Comparison of ENCODE assay signal across 12 cellular contexts in the genomic region with DNA sequence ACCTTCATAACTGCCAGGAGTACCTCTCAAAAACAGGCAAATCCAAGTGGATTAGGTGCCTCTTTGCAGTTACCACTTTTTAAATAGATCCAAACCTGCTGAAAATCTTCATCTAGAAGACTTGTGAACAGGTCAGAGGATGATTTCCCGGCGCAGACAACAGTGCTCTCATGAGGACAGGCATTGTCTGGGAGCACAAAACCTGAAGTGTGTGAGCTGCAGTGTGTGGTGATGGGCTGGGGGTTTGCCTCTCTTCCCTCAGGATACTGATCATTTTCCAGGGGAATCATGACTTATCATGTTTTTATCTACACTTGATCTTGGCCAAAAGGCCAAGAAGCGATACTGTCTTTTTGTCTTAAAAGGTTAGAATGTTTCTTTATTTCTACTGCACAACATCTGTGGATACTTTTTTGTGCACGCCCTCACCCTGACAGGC. TPM values are rescaled to one million over a fixed set of nuclear protein-coding genes. Genes with fewer than 3 reads are reported as not detected.
DNase-seq lines count a peak whose midpoint lies in the region; ATAC-seq and TF ChIP-seq lines count a peak whose summit lies in the region.
"Not testable (repeated sequence)": the region's sequence is repeated elsewhere in the genome, so short reads cannot be mapped to it uniquely, and the experiment has no call there.
"Had no signal": no experiment of that assay in that cellular context is flagged by ENCODE, and none has a peak within 500 bp of the region (broad histone marks: within the 10 kb centered on the region; RNA-seq: fewer than 3 reads in every experiment).

No MANE protein-coding gene starts in this region.

- not testable (repeated sequence) for H3K4me3 ChIP-seq in HCT116 (replicated peaks in 1 of 2; ENCODE audit: low read depth in 1 of 2, low read length in 2 of 2); Karpas-422 (ENCODE audit: low read length); esophagus muscularis mucosa; neutrophil (ENCODE audit: low read depth in 1 of 2, low read length in 1 of 2); transverse colon

- not testable (repeated sequence) for H3K4me3 Mint-ChIP-seq in WTC11

- in situ Hi-C loops in transverse colon (cut with MboI; ENCODE audit: low pct_ligation_motif_present in 1 of 4, low pct_unique_long_range_greater_than_20kb in 1 of 4, low sequenced_read_pairs in 3 of 4): not testable (repeated sequence)

- peaks cover 39 to 42% of the 10 kb centered on the region in 2 experiments for H3K36me3 ChIP-seq in HCT116 (ENCODE audit: control insufficient read depth in 1 of 2, insufficient read depth in 2 of 2, low read length in 2 of 2)
- H3K36me3 ChIP-seq in Karpas-422 (ENCODE audit: insufficient read depth, low read length): peaks cover 31% of the 10 kb centered on the region; the same call in 1 of the 2 replicates
- H3K36me3 ChIP-seq in esophagus muscularis mucosa: peaks cover 25 to 73% (median 56%) of the 10 kb centered on the region in 4 donors
- peaks cover 26% of the 10 kb centered on the region for H3K36me3 ChIP-seq in neutrophil
- peaks cover 0 to 29% (median 12%) of the 10 kb centered on the region in 4 donors for H3K36me3 ChIP-seq in transverse colon

- intact Hi-C loops in HCT116 (cut with micrococcal nuclease): loop anchor here (5.0 kb wide), 1 partner anchor 212 kb away; no protein-coding TSS in a partner anchor
- intact Hi-C loops in esophagus muscularis mucosa (cut with DNase I); transverse colon (cut with DNase I; ENCODE audit: low total_unique reads): not testable (repeated sequence)

- H3K9me2 ChIP-seq in HCT116 (ENCODE audit: insufficient read depth); Karpas-422 (replicated peaks; ENCODE audit: insufficient read depth, low read length): not testable (repeated sequence)

- RAD21 ChIA-PET in HCT116 (lab: Charles Lee; ENCODE audit: low non-redundant PET in 1 of 2, low total read pairs in 2 of 2, uncharacterized antibody in 2 of 2, unreplicated experiment in 2 of 2): not testable (repeated sequence)

- TF ChIP-seq POLR2A in HCT116 (IDR thresholded peaks at IDR 0.05; ENCODE audit: borderline replicate concordance, extremely low read depth, insufficient read depth, insufficient read length); esophagus muscularis mucosa (IDR thresholded peaks at IDR 0.05; ENCODE audit: low read depth); transverse colon (IDR thresholded peaks at IDR 0.05): not testable (repeated sequence)

- H4K20me1 ChIP-seq in HCT116 (ENCODE audit: insufficient read depth); Karpas-422 (ENCODE audit: insufficient read depth, low read depth, low read length): not testable (repeated sequence)

- not testable (repeated sequence) for H3K9me3 Mint-ChIP-seq in WTC11; activated naive CD4-positive, alpha-beta T cell treated with anti-CD3 and anti-CD28 coated beads, Interleukin-2, amount 50 U/mL, for 72 hours

- not testable (repeated sequence) for H3K9ac ChIP-seq in HCT116 (ENCODE audit: low read length)
- peak overlapping the region; percentile 60; the same call in 1 of the 2 replicates for H3K9ac ChIP-seq in Karpas-422 (ENCODE audit: low read length)

- not testable (repeated sequence) for H2AFZ ChIP-seq in HCT116 (ENCODE audit: low read depth, low read length, poor library complexity, severe bottlenecking); Karpas-422 (ENCODE audit: low read length)

- H3K36me3 Mint-ChIP-seq in WTC11: peaks cover 69% of the 10 kb centered on the region
- H3K36me3 Mint-ChIP-seq in activated naive CD4-positive, alpha-beta T cell treated with anti-CD3 and anti-CD28 coated beads, Interleukin-2, amount 50 U/mL, for 72 hours: peaks cover 12 to 19% of the 10 kb centered on the region in 2 donors

- not testable (repeated sequence) for H3K27ac ChIP-seq in HCT116 (ENCODE audit: low read depth, low read length)
- H3K27ac ChIP-seq in Karpas-422 (ENCODE audit: low read length) (peak overlapping the region; percentile 94), esophagus muscularis mucosa (replicated peaks in 1 of 4) (peak overlapping the region in 3 of 4 donors; percentile 19 to 72 (median 61)), neutrophil (peak overlapping the region; percentile 86), transverse colon (peak overlapping the region in 3 of 4 donors; percentile 38 to 66 (median 66))

- H3K9me3 ChIP-seq in HCT116 (ENCODE audit: control insufficient read depth in 1 of 2, insufficient read depth in 1 of 2, low read depth in 1 of 2, low read length in 2 of 2); Karpas-422 (ENCODE audit: low read length); esophagus muscularis mucosa; neutrophil; transverse colon: not testable (repeated sequence)

- 89% methylated on average over 3 of the region's 4 CpGs for WGBS in esophagus muscularis mucosa
- 86% methylated on average over 2 to 4 of the region's 4 CpGs for WGBS in transverse colon (ENCODE audit: low coverage in 1 of 2), 2 donors

- H3K4me1 Mint-ChIP-seq in WTC11: not testable (repeated sequence)

- not testable (repeated sequence) for BruUV-seq in HCT116 (replicated peaks; lab: Mats Ljungman, UMichigan)

- not testable (repeated sequence) for TF ChIP-seq CTCF in HCT116 (IDR thresholded peaks at IDR 0.05 in 2 of 3, conservative IDR thresholded peaks at IDR 0.05 in 1 of 3; ENCODE audit: borderline replicate concordance in 1 of 3, insufficient read depth in 1 of 3, low read depth in 2 of 3, low read length in 2 of 3); WTC11 (IDR thresholded peaks at IDR 0.05); esophagus muscularis mucosa (IDR thresholded peaks at IDR 0.05); neutrophil (IDR thresholded peaks at IDR 0.05); transverse colon (IDR thresholded peaks at IDR 0.05)

- CTCF ChIA-PET in HCT116 (lab: Charles Lee) (interaction anchor here (0.9 to 1.9 kb wide), 6 partner anchors 7 to 242 kb away, joined by 3 to 7 read pairs (median 3); no protein-coding TSS in a partner anchor), WTC11 (lab: Charles Lee) (interaction anchor here (0.5 to 2.6 kb wide), 7 partner anchors 38 to 254 kb away, joined by 3 to 8 read pairs (median 3); no protein-coding TSS in a partner anchor)

- not testable (repeated sequence) for H3K27me3 Mint-ChIP-seq in WTC11 (ENCODE audit: low read depth)

- POLR2A ChIA-PET in HCT116 (lab: Charles Lee): not testable (repeated sequence)
- POLR2A ChIA-PET in WTC11 (lab: Charles Lee): interaction anchor here (0.6 to 1.5 kb wide), 3 partner anchors 9 to 112 kb away, joined by 3 read pairs; no protein-coding TSS in a partner anchor

- ATAC-seq in GM18858 (IDR thresholded peaks at IDR 0.05; ENCODE audit: unreplicated experiment) (peak; percentile 6), HCT116 (peak; percentile 24), WTC11 (peak; percentile 38)
- peak in 1 of 2 donors; percentile 12 for ATAC-seq in activated naive CD4-positive, alpha-beta T cell treated with anti-CD3 and anti-CD28 coated beads, Interleukin-2, amount 50 U/mL, for 72 hours

- DNase-seq in HCT116 (ENCODE audit: low read depth, low spot score); Karpas-422; WTC11 (ENCODE audit: low spot score); activated naive CD4-positive, alpha-beta T cell treated with anti-CD3 and anti-CD28 coated beads, Interleukin-2, amount 50 U/mL, for 72 hours (ENCODE audit: low spot score in 2 of 2); esophagus muscularis mucosa (ENCODE audit: extremely low spot score); transverse colon: not testable (repeated sequence)

- peak overlapping the region; percentile 82 for H3K27ac Mint-ChIP-seq in WTC11
- H3K27ac Mint-ChIP-seq in activated naive CD4-positive, alpha-beta T cell treated with anti-CD3 and anti-CD28 coated beads, Interleukin-2, amount 50 U/mL, for 72 hours: peak overlapping the region; percentile 79 to 94

- TF ChIP-seq RAD21 in HCT116 (IDR thresholded peaks at IDR 0.05; ENCODE audit: low read depth): peak; percentile 33; the same call in 1 of the 2 replicates

- H3K4me1 ChIP-seq in HCT116 (ENCODE audit: control insufficient read depth in 1 of 2, insufficient read depth in 2 of 2, low read length in 2 of 2) (peaks cover 4 to 12% of the 10 kb centered on the region in 2 experiments; a peak in 3 of 4 replicates), Karpas-422 (ENCODE audit: low read length) (peaks cover 23% of the 10 kb centered on the region), esophagus muscularis mucosa (peaks cover 10 to 26% (median 17%) of the 10 kb centered on the region in 4 donors), transverse colon (peaks cover 0 to 17% (median 2%) of the 10 kb centered on the region in 4 donors)
- H3K4me1 ChIP-seq in neutrophil (ENCODE audit: control insufficient read depth in 1 of 2, insufficient read depth in 1 of 2, low read depth in 1 of 2, low read length in 1 of 2): not testable (repeated sequence)

- not testable (repeated sequence) for H3K27me3 ChIP-seq in HCT116 (ENCODE audit: insufficient read depth, low read length); Karpas-422 (ENCODE audit: low read length); esophagus muscularis mucosa; neutrophil; transverse colon

- TF ChIP-seq EP300 in esophagus muscularis mucosa (IDR thresholded peaks at IDR 0.05); transverse colon (IDR thresholded peaks at IDR 0.05; ENCODE audit: low read depth): not testable (repeated sequence)

- H3K79me2 ChIP-seq in HCT116 (ENCODE audit: insufficient read depth, low read length) (peaks cover 74% of the 10 kb centered on the region), Karpas-422 (ENCODE audit: low read length) (peaks cover 12% of the 10 kb centered on the region; the same call in 1 of the 2 replicates)

- H3K4me2 ChIP-seq in HCT116 (ENCODE audit: low read length): not testable (repeated sequence)
- H3K4me2 ChIP-seq in Karpas-422 (ENCODE audit: low read depth, low read length, poor library complexity, severe bottlenecking): peak overlapping the region; percentile 73

RNA-seq across cellular contexts. Expression of gene PILRB, which starts 13.8 kb away (rescaled TPM):
- total RNA-seq in HCT116 (2021; ENCODE audit: unreplicated experiment) (60.2 TPM), WTC11 (2021) (30.2 to 35.8 TPM (median 30.7 TPM) in 3 replicates), esophagus muscularis mucosa (10 to 100 TPM; 13.5 to 33.6 (median 20.7) TPM), transverse colon (100 to 1,000 TPM in 2 of 4 donors, 10 to 100 TPM in 2; 80.0 to 239 (median 113) TPM)
- polyA plus RNA-seq in HCT116 (2012): 44.0 and 46.4 TPM in 2 replicates
- total RNA-seq in Karpas-422 (2014; rRNA removed; shearing (Covaris generic); ENCODE audit: low replicate concordance): 58.9 and 98.2 TPM in 2 replicates
- 100 to 1,000 TPM in 1 of 2 donors, 10 to 100 TPM in 1; 41.0 to 103 TPM for total RNA-seq in activated naive CD4-positive, alpha-beta T cell treated with anti-CD3 and anti-CD28 coated beads, Interleukin-2, amount 50 U/mL, for 72 hours

RNA-seq across cellular contexts. Expression of gene PILRA, which starts 29.1 kb away (rescaled TPM):
- total RNA-seq in HCT116 (2021; ENCODE audit: unreplicated experiment): 1.8 TPM
- 0.17 and 0.94 TPM in 2 replicates for polyA plus RNA-seq in HCT116 (2012)
- total RNA-seq in Karpas-422 (2014; rRNA removed; shearing (Covaris generic); ENCODE audit: low replicate concordance): 2.3 and 2.4 TPM in 2 replicates
- 1.8 to 3.2 TPM (median 3.0 TPM) in 3 replicates for total RNA-seq in WTC11 (2021)
- 10 to 100 TPM in 1 of 2 donors, under 1 TPM in 1; 0.84 to 11.5 TPM for total RNA-seq in activated naive CD4-positive, alpha-beta T cell treated with anti-CD3 and anti-CD28 coated beads, Interleukin-2, amount 50 U/mL, for 72 hours
- total RNA-seq in esophagus muscularis mucosa: 1 to 10 TPM; 3.3 to 8.8 (median 5.4) TPM
- total RNA-seq in transverse colon: 1 to 10 TPM in 2 of 4 donors, not detected in 2; 1.9 to 4.9 TPM

RNA-seq across cellular contexts. Expression of gene SPDYE3, which starts 36.6 kb away (rescaled TPM):
- total RNA-seq in HCT116 (2021; ENCODE audit: unreplicated experiment) (not detected), WTC11 (2021) (not detected in 3 replicates), esophagus muscularis mucosa (not detected), transverse colon (not detected)
- polyA plus RNA-seq in HCT116 (2012): 3.3 and 3.5 TPM in 2 replicates
- total RNA-seq in Karpas-422 (2014; rRNA removed; shearing (Covaris generic); ENCODE audit: low replicate concordance): not detected in 2 replicates
- not detected for total RNA-seq in activated naive CD4-positive, alpha-beta T cell treated with anti-CD3 and anti-CD28 coated beads, Interleukin-2, amount 50 U/mL, for 72 hours
- total RNA-seq: endothelial cell of umbilical vein, frontal cortex, liver, temporal lobe had no signal
- polyA plus RNA-seq: endothelial cell of umbilical vein had no signal
